ENCODE assay signal across 12 cellular contexts in genomic region chr3:58206406-58207011, GRCh38. TPM values are rescaled to one million over a fixed set of nuclear protein-coding genes. Genes with fewer than 3 reads are reported as not detected.
DNase-seq lines count a peak whose midpoint lies in the region; ATAC-seq lines count a peak whose summit lies in the region.
"Had no signal": no experiment of that assay in that cellular context is flagged by ENCODE, and none has a peak within 500 bp of the region (broad histone marks: within the 10 kb centered on the region; RNA-seq: fewer than 3 reads in every experiment).

No MANE protein-coding gene starts in this region.

- peaks cover 11% of the 10 kb centered on the region for H3K27me3 Mint-ChIP-seq in T-helper 2 cell treated with Interferon-gamma antibody and Interleukin-4, amounts not matched to agents 5 μg/mL and 100 μg/mL, for 36 hours (ENCODE audit: low read depth)
- no peaks in the 10 kb centered on the region for H3K27me3 Mint-ChIP-seq in stimulated activated memory B cell treated with anti-CD40 and anti-IgM and Interleukin-4, amounts not matched to agents 10 μg/mL and 1 μg/mL and 100 μg/mL, for 72 hours

- peaks cover 7% of the 10 kb centered on the region for H3K4me1 Mint-ChIP-seq in T-helper 2 cell treated with Interferon-gamma antibody and Interleukin-4, amounts not matched to agents 5 μg/mL and 100 μg/mL, for 36 hours (ENCODE audit: low read depth)
- H3K4me1 Mint-ChIP-seq in stimulated activated memory B cell treated with anti-CD40 and anti-IgM and Interleukin-4, amounts not matched to agents 10 μg/mL and 1 μg/mL and 100 μg/mL, for 72 hours = peaks cover 40% of the 10 kb centered on the region

- DNase-seq in activated naive CD4-positive, alpha-beta T cell treated with anti-CD3 and anti-CD28 coated beads, Interleukin-2, amount 50 U/mL, for 72 hours (ENCODE audit: low spot score in 2 of 2) = peak; percentile 28 to 60
- DNase-seq in activated naive CD4-positive, alpha-beta T cell treated with anti-CD3 and anti-CD28 coated beads, Interleukin-2, amount 50 U/mL, for 16 hours = no peak
- DNase-seq in T-helper 2 cell treated with Interferon-gamma antibody and Interleukin-4, amounts not matched to agents 5 μg/mL and 100 μg/mL, for 36 hours (ENCODE audit: low spot score) = peak; percentile 66
- DNase-seq in epithelial cell of prostate (ENCODE audit: low read depth, low spot score) (no peak), KG1 (lab: John Stamatoyannopoulos, UW) (no peak), SW 1271 (lab: John Stamatoyannopoulos, UW) (no peak)
- DNase-seq: H7, NCI-H446 treated with DMSO at 0.1 percent for 48 hours, T-helper 9 cell had no signal

- peaks cover 0 to 8% of the 10 kb centered on the region in 2 donors for H3K9me3 Mint-ChIP-seq in activated naive CD4-positive, alpha-beta T cell treated with anti-CD3 and anti-CD28 coated beads, Interleukin-2, amount 50 U/mL, for 72 hours
- no peaks in the 10 kb centered on the region for H3K9me3 Mint-ChIP-seq in T-helper 2 cell treated with Interferon-gamma antibody and Interleukin-4, amounts not matched to agents 5 μg/mL and 100 μg/mL, for 36 hours
- H3K9me3 Mint-ChIP-seq in stimulated activated memory B cell treated with anti-CD40 and anti-IgM and Interleukin-4, amounts not matched to agents 10 μg/mL and 1 μg/mL and 100 μg/mL, for 72 hours = no peaks in the 10 kb centered on the region

- H3K36me3 Mint-ChIP-seq in activated naive CD4-positive, alpha-beta T cell treated with anti-CD3 and anti-CD28 coated beads, Interleukin-2, amount 50 U/mL, for 72 hours = peaks cover 3 to 11% of the 10 kb centered on the region in 2 donors
- H3K36me3 Mint-ChIP-seq in T-helper 2 cell treated with Interferon-gamma antibody and Interleukin-4, amounts not matched to agents 5 μg/mL and 100 μg/mL, for 36 hours (ENCODE audit: low read depth) = no peaks in the 10 kb centered on the region
- no peaks in the 10 kb centered on the region for H3K36me3 Mint-ChIP-seq in stimulated activated memory B cell treated with anti-CD40 and anti-IgM and Interleukin-4, amounts not matched to agents 10 μg/mL and 1 μg/mL and 100 μg/mL, for 72 hours

- ATAC-seq in activated naive CD4-positive, alpha-beta T cell treated with anti-CD3 and anti-CD28 coated beads, Interleukin-2, amount 50 U/mL, for 72 hours = peak; percentile 95 to 96
- peak; percentile 24 for ATAC-seq in stimulated activated memory B cell treated with anti-CD40 and anti-IgM and Interleukin-4, amounts not matched to agents 10 μg/mL and 1 μg/mL and 100 μg/mL, for 72 hours
- ATAC-seq in GM21723 (IDR thresholded peaks at IDR 0.05; ENCODE audit: unreplicated experiment) = no peak

- H3K27ac Mint-ChIP-seq in activated naive CD4-positive, alpha-beta T cell treated with anti-CD3 and anti-CD28 coated beads, Interleukin-2, amount 50 U/mL, for 72 hours = peak overlapping the region in 1 of 2 donors; percentile 16
- H3K27ac Mint-ChIP-seq in T-helper 2 cell treated with Interferon-gamma antibody and Interleukin-4, amounts not matched to agents 5 μg/mL and 100 μg/mL, for 36 hours = no peak overlapping the region
- peak overlapping the region; percentile 68 for H3K27ac Mint-ChIP-seq in stimulated activated memory B cell treated with anti-CD40 and anti-IgM and Interleukin-4, amounts not matched to agents 10 μg/mL and 1 μg/mL and 100 μg/mL, for 72 hours

- H3K27ac ChIP-seq in epithelial cell of prostate = peak overlapping the region; percentile 61
- H3K27ac ChIP-seq: C4-2B had no signal

- H3K4me3 Mint-ChIP-seq in T-helper 2 cell treated with Interferon-gamma antibody and Interleukin-4, amounts not matched to agents 5 μg/mL and 100 μg/mL, for 36 hours = no peak overlapping the region
- no peak overlapping the region for H3K4me3 Mint-ChIP-seq in stimulated activated memory B cell treated with anti-CD40 and anti-IgM and Interleukin-4, amounts not matched to agents 10 μg/mL and 1 μg/mL and 100 μg/mL, for 72 hours

RNA-seq across cellular contexts. Expression of gene DNASE1L3, which starts 4.3 kb away (rescaled TPM):
- not detected for total RNA-seq in activated naive CD4-positive, alpha-beta T cell treated with anti-CD3 and anti-CD28 coated beads, Interleukin-2, amount 50 U/mL, for 72 hours
- total RNA-seq: H7 had no signal

RNA-seq across cellular contexts. Expression of gene ABHD6, which starts 31.1 kb away (rescaled TPM):
- 1 to 10 TPM; 3.5 to 5.5 TPM for total RNA-seq in activated naive CD4-positive, alpha-beta T cell treated with anti-CD3 and anti-CD28 coated beads, Interleukin-2, amount 50 U/mL, for 72 hours

Comparison
In these comparisons a context has a peak if more than half of its experiments do, and no peak if none do; other contexts are left out.
1. DNase-seq: peak in activated naive CD4-positive, alpha-beta T cell treated with anti-CD3 and anti-CD28 coated beads, Interleukin-2, amount 50 U/mL, for 72 hours (2 of 2) and T-helper 2 cell treated with Interferon-gamma antibody and Interleukin-4, amounts not matched to agents 5 μg/mL and 100 μg/mL, for 36 hours (single experiment); none in activated naive CD4-positive, alpha-beta T cell treated with anti-CD3 and anti-CD28 coated beads, Interleukin-2, amount 50 U/mL, for 16 hours (single experiment), epithelial cell of prostate (single experiment), KG1 (single experiment) and SW 1271 (0 of 2).